Comparison of ENCODE assay signal across 13 cellular contexts in the genomic region with DNA sequence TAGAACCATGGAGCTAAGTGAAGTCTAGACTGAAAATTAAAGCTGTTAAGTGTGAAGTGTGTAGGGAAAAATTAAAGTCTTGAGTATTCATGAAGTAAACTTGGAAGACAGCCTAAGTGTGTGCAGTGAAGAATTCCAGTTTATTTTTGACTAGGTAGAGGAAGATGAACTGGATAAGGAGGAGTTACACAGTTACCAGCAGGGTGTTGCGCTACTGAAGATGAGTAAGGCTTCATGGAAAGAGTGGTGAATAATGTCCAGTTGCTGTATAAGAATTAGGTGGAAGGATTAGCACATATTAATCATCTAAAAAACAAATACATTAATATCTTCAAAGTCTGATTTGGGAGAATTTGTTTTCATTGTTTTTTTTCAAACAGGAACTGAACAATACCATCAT. TPM values are rescaled to one million over a fixed set of nuclear protein-coding genes. Genes with fewer than 3 reads are reported as not detected.
DNase-seq lines count a peak whose midpoint lies in the region; TF ChIP-seq lines count a peak whose summit lies in the region.
"Had no signal": no experiment of that assay in that cellular context is flagged by ENCODE, and none has a peak within 500 bp of the region (broad histone marks: within the 10 kb centered on the region; RNA-seq: fewer than 3 reads in every experiment).

No MANE protein-coding gene starts in this region.

- H3K36me3 Mint-ChIP-seq in activated CD4-positive, alpha-beta T cell treated with anti-CD3 and anti-CD28 coated beads, Interleukin-2, amount 10 ng/mL, durations not matched to agents 7 days and 5 days (ENCODE audit: low read depth), result peaks cover 29% of the 10 kb centered on the region

- no peak overlapping the region for H4K8ac ChIP-seq in trophoblast cell (ENCODE audit: low read depth, low read length)

- H3K27ac ChIP-seq in trophoblast cell (ENCODE audit: low read depth, low read length), result no peak overlapping the region

- no peak overlapping the region for H3K4ac ChIP-seq in trophoblast cell (ENCODE audit: low read depth, low read length)

- no peak overlapping the region for H2AK5ac ChIP-seq in trophoblast cell (ENCODE audit: low read length)

- POLR2A ChIA-PET in activated CD4-positive, alpha-beta T cell treated with anti-CD3 and anti-CD28 coated beads, Interleukin-2, amount 10 ng/mL, durations not matched to agents 7 days and 5 days (lab: Charles Lee), result interaction anchor here (0.6 kb wide), 2 partner anchors 15 to 21 kb away, joined by 3 to 4 read pairs; no protein-coding TSS in a partner anchor

- no peak for DNase-seq in activated CD4-positive, alpha-beta T cell treated with anti-CD3 and anti-CD28 coated beads, Interleukin-2, amount 10 ng/mL, durations not matched to agents 7 days and 5 days
- DNase-seq in activated CD4-positive, alpha-beta T cell treated with anti-CD3 and anti-CD28 coated beads, Interleukin-2, amount 50 U/mL, for 4 hours, result no peak
- DNase-seq in MG63 (peak; percentile 20), epithelial cell of esophagus (ENCODE audit: low read depth) (peak; percentile 85), trophoblast cell (peak; percentile 17 to 47), foreskin melanocyte (no peak), NCI-H1930 (lab: John Stamatoyannopoulos, UW) (no peak), AG20443 (ENCODE audit: low spot score) (no peak)
- DNase-seq: effector CD4-positive, alpha-beta T cell; heart right ventricle; lower lobe of right lung; MM.1S; NCI-H2227 treated with DMSO at 0.1 percent for 48 hours had no signal

- peaks cover 47% of the 10 kb centered on the region for H3K4me1 Mint-ChIP-seq in activated CD4-positive, alpha-beta T cell treated with anti-CD3 and anti-CD28 coated beads, Interleukin-2, amount 10 ng/mL, durations not matched to agents 7 days and 5 days

- H3K4me2 ChIP-seq in trophoblast cell (ENCODE audit: low read length), result no peak overlapping the region

- H2BK120ac ChIP-seq in trophoblast cell (ENCODE audit: insufficient read depth, low read length, poor library complexity), result no peak overlapping the region

- no peaks in the 10 kb centered on the region for H3K79me1 ChIP-seq in trophoblast cell (ENCODE audit: low read length)

- H3K79me2 ChIP-seq in trophoblast cell (ENCODE audit: control insufficient read depth, insufficient read depth, low read length, poor library complexity), result no peaks in the 10 kb centered on the region

- H2BK12ac ChIP-seq in trophoblast cell (ENCODE audit: low read length), result no peak overlapping the region

- H3K9me3 ChIP-seq in MG63, result no peaks in the 10 kb centered on the region
- H3K9me3 ChIP-seq in trophoblast cell (ENCODE audit: insufficient read depth, low read depth, low read length), result no peaks in the 10 kb centered on the region
- H3K9me3 ChIP-seq: heart right ventricle, lower lobe of right lung had no signal

- no peak overlapping the region for H4K91ac ChIP-seq in trophoblast cell (ENCODE audit: low read depth, low read length)

- H3K27me3 ChIP-seq in MG63 (no peaks in the 10 kb centered on the region), trophoblast cell (ENCODE audit: insufficient read depth, low read length) (no peaks in the 10 kb centered on the region)
- H3K27me3 ChIP-seq: heart right ventricle had no signal

- H3K36me3 ChIP-seq in MG63 (peaks cover 9% of the 10 kb centered on the region), trophoblast cell (ENCODE audit: control insufficient read depth in 1 of 2, insufficient read depth in 2 of 2, low read length in 2 of 2) (no peaks in the 10 kb centered on the region)
- H3K36me3 ChIP-seq: lower lobe of right lung had no signal

- no peak overlapping the region for H3K23ac ChIP-seq in trophoblast cell (ENCODE audit: low read length)

- H3K27me3 Mint-ChIP-seq in activated CD4-positive, alpha-beta T cell treated with anti-CD3 and anti-CD28 coated beads, Interleukin-2, amount 10 ng/mL, durations not matched to agents 7 days and 5 days, result no peaks in the 10 kb centered on the region

- CTCF ChIA-PET in activated CD4-positive, alpha-beta T cell treated with anti-CD3 and anti-CD28 coated beads, Interleukin-2, amount 10 ng/mL, durations not matched to agents 7 days and 5 days (lab: Charles Lee), result interaction anchor here (0.6 kb wide), 1 partner anchor 1617 kb away, joined by 6 read pairs; no protein-coding TSS in a partner anchor

- no peaks in the 10 kb centered on the region for H3K9me3 Mint-ChIP-seq in activated CD4-positive, alpha-beta T cell treated with anti-CD3 and anti-CD28 coated beads, Interleukin-2, amount 10 ng/mL, durations not matched to agents 7 days and 5 days

- H3K4me3 ChIP-seq in MG63, result no peak overlapping the region
- H3K4me3 ChIP-seq in epithelial cell of esophagus (ENCODE audit: low read length), result no peak overlapping the region
- H3K4me3 ChIP-seq in trophoblast cell (ENCODE audit: low read depth, low read length), result no peak overlapping the region
- H3K4me3 ChIP-seq: heart right ventricle, lower lobe of right lung had no signal

- H3K4me3 Mint-ChIP-seq in activated CD4-positive, alpha-beta T cell treated with anti-CD3 and anti-CD28 coated beads, Interleukin-2, amount 10 ng/mL, durations not matched to agents 7 days and 5 days, result no peak overlapping the region

- peak overlapping the region; percentile 25 for H3K27ac Mint-ChIP-seq in activated CD4-positive, alpha-beta T cell treated with anti-CD3 and anti-CD28 coated beads, Interleukin-2, amount 10 ng/mL, durations not matched to agents 7 days and 5 days

- WGBS in trophoblast cell (ENCODE audit: extremely low coverage, insufficient coverage, insufficient read length), result no CpG with 5 or more reads among the region's 1 CpG

- no peak overlapping the region for H2BK5ac ChIP-seq in trophoblast cell (ENCODE audit: low read depth, low read length, poor library complexity)

- no peak overlapping the region for H2AFZ ChIP-seq in trophoblast cell (ENCODE audit: insufficient read depth, low read length, poor library complexity)

- H3K4me1 ChIP-seq in trophoblast cell (ENCODE audit: control insufficient read depth in 1 of 2, insufficient read depth in 2 of 2, low read length in 2 of 2), result peaks cover 0 to 3% of the 10 kb centered on the region in 2 experiments

- H3K9ac ChIP-seq in trophoblast cell (ENCODE audit: low read length), result no peak overlapping the region

- no peak for TF ChIP-seq CTCF in epithelial cell of esophagus (IDR thresholded peaks at IDR 0.05; ENCODE audit: insufficient read depth, low read depth, low read length, missing control alignments)

- H4K12ac ChIP-seq in trophoblast cell (ENCODE audit: low read depth, low read length), result no peak overlapping the region

- H3K18ac ChIP-seq in trophoblast cell (ENCODE audit: low read length), result no peak overlapping the region

- H3K14ac ChIP-seq in trophoblast cell (ENCODE audit: low read length), result no peak overlapping the region

RNA-seq across cellular contexts. Expression of gene CHD1, which starts 5.8 kb away (rescaled TPM):
- total RNA-seq in activated CD4-positive, alpha-beta T cell treated with anti-CD3 and anti-CD28 coated beads, Interleukin-2, amount 10 ng/mL, durations not matched to agents 7 days and 5 days, result 10 to 100 TPM; 42.7 to 54.5 TPM
- 27.0 and 43.4 TPM in 2 replicates for total RNA-seq in MG63 (2014; rRNA removed; shearing (Covaris generic); ENCODE audit: low replicate concordance)
- 22.7 and 24.0 TPM in 2 replicates for polyA plus RNA-seq in trophoblast cell (2013)

Comparison
In these comparisons a context has a peak if more than half of its experiments do, and no peak if none do; other contexts are left out.
1. DNase-seq: peak in MG63 (single experiment), epithelial cell of esophagus (single experiment) and trophoblast cell (2 of 2); none in activated CD4-positive, alpha-beta T cell treated with anti-CD3 and anti-CD28 coated beads, Interleukin-2, amount 10 ng/mL, durations not matched to agents 7 days and 5 days (single experiment), activated CD4-positive, alpha-beta T cell treated with anti-CD3 and anti-CD28 coated beads, Interleukin-2, amount 50 U/mL, for 4 hours (0 of 2), foreskin melanocyte (single experiment), NCI-H1930 (0 of 2) and AG20443 (single experiment).